ENCODE assay signal across 16 cellular contexts in genomic region chr1:95370671-95370992, GRCh38.
DNase-seq lines count a peak whose midpoint lies in the region; TF ChIP-seq lines count a peak whose summit lies in the region.
"Had no signal": no experiment of that assay in that cellular context is flagged by ENCODE, and none has a peak within 500 bp of the region (broad histone marks: within the 10 kb centered on the region; RNA-seq: fewer than 3 reads in every experiment).

No MANE protein-coding gene starts in this region.

- H3K27me3 ChIP-seq in hepatocyte = no peaks in the 10 kb centered on the region
- no peaks in the 10 kb centered on the region for H3K27me3 ChIP-seq in neuronal stem cell (ENCODE audit: control insufficient read depth in 3 of 3, insufficient read depth in 3 of 3, low read depth in 1 of 3, low read length in 3 of 3)

- TF ChIP-seq CTCF in 22Rv1 (IDR thresholded peaks at IDR 0.05) = no peak
- no peak for TF ChIP-seq CTCF in hepatocyte (IDR thresholded peaks at IDR 0.05; ENCODE audit: poor library complexity)
- TF ChIP-seq CTCF in glutamatergic neuron (IDR thresholded peaks at IDR 0.05; ENCODE audit: partially characterized antibody, unreplicated experiment) = no peak

- DNase-seq in DMS53 (lab: John Stamatoyannopoulos, UW) (peak; percentile 79), hepatocyte (ENCODE audit: low spot score) (peak; percentile 12), neuronal stem cell (ENCODE audit: low spot score) (no peak), NAMALWA (ENCODE audit: low spot score) (no peak), glutamatergic neuron (no peak)
- DNase-seq in stimulated activated CD4-positive, alpha-beta T cell treated with anti-CD3 and anti-CD28 coated beads, Interleukin-1b, Interleukin-23, amount 100 ng/mL, for 48 hours = no peak
- DNase-seq: CD4-positive, alpha-beta memory T cell; EL; GF-D8; H7; MV-4-11; NCI-H1694; NCI-H226; NCI-H524 treated with DMSO at 0.1 percent for 48 hours had no signal

- H3K4me3 ChIP-seq in hepatocyte (no peak overlapping the region), neuronal stem cell (ENCODE audit: low read length in 2 of 2) (no peak overlapping the region)

- no peak overlapping the region for H4K8ac ChIP-seq in neuronal stem cell (ENCODE audit: low read depth, low read length)

- H4K20me1 ChIP-seq in hepatocyte (ENCODE audit: insufficient read depth, poor library complexity, severe bottlenecking) = no peaks in the 10 kb centered on the region

- no peak overlapping the region for H2BK15ac ChIP-seq in neuronal stem cell (ENCODE audit: low read length)

- H3K4ac ChIP-seq in neuronal stem cell (ENCODE audit: low read length) = no peak overlapping the region

- no peak overlapping the region for H3K27ac Mint-ChIP-seq in glutamatergic neuron (ENCODE audit: unreplicated experiment)
- H3K27ac Mint-ChIP-seq: CD4-positive, alpha-beta memory T cell; IgD-negative memory B cell had no signal

- no peak overlapping the region for H3K4me3 Mint-ChIP-seq in glutamatergic neuron (ENCODE audit: unreplicated experiment)
- H3K4me3 Mint-ChIP-seq: CD4-positive, alpha-beta memory T cell had no signal

- no peaks in the 10 kb centered on the region for H3K79me1 ChIP-seq in neuronal stem cell (ENCODE audit: low read depth, low read length)

- H2BK120ac ChIP-seq in neuronal stem cell (ENCODE audit: low read depth, low read length) = no peak overlapping the region

- H3K27ac ChIP-seq in 22Rv1 = peak overlapping the region; percentile 87
- H3K27ac ChIP-seq in hepatocyte = peak overlapping the region; percentile 32
- no peak overlapping the region for H3K27ac ChIP-seq in neuronal stem cell (replicated peaks; ENCODE audit: low read length)

- H3K4me2 ChIP-seq in hepatocyte (peak overlapping the region; percentile 54), neuronal stem cell (ENCODE audit: insufficient read depth, low read length, poor library complexity, severe bottlenecking) (no peak overlapping the region)

- peaks cover 8% of the 10 kb centered on the region for H3K4me1 Mint-ChIP-seq in glutamatergic neuron (ENCODE audit: low read depth, unreplicated experiment)
- H3K4me1 Mint-ChIP-seq: CD4-positive, alpha-beta memory T cell had no signal

- no peaks in the 10 kb centered on the region for H3K36me3 Mint-ChIP-seq in glutamatergic neuron (ENCODE audit: unreplicated experiment)
- H3K36me3 Mint-ChIP-seq: CD4-positive, alpha-beta memory T cell; IgD-negative memory B cell had no signal

- no peaks in the 10 kb centered on the region for H3K36me3 ChIP-seq in hepatocyte (replicated peaks; ENCODE audit: insufficient read depth, low read depth)
- H3K36me3 ChIP-seq in neuronal stem cell (replicated peaks in 1 of 2; ENCODE audit: control insufficient read depth in 2 of 2, insufficient read depth in 2 of 2, low read length in 2 of 2) = no peaks in the 10 kb centered on the region

- H3K14ac ChIP-seq in neuronal stem cell (ENCODE audit: low read length) = no peak overlapping the region

- no peaks in the 10 kb centered on the region for H3K9me3 ChIP-seq in hepatocyte (ENCODE audit: low read depth)
- H3K9me3 ChIP-seq in neuronal stem cell (replicated peaks in 1 of 2; ENCODE audit: control insufficient read depth in 2 of 2, insufficient read depth in 1 of 2, low read depth in 1 of 2, low read length in 2 of 2) = peaks cover 0 to 1% of the 10 kb centered on the region in 2 donors

- H4K91ac ChIP-seq in neuronal stem cell (ENCODE audit: low read depth, low read length, poor library complexity) = no peak overlapping the region

- H3K23ac ChIP-seq in neuronal stem cell (ENCODE audit: low read depth, low read length, poor library complexity) = no peak overlapping the region

- H2AK5ac ChIP-seq in neuronal stem cell (ENCODE audit: low read depth, low read length) = no peak overlapping the region

- no peaks in the 10 kb centered on the region for H3K9me2 ChIP-seq in hepatocyte (replicated peaks; ENCODE audit: insufficient read depth)

- H3K18ac ChIP-seq in neuronal stem cell (ENCODE audit: low read length) = no peak overlapping the region

- H3K4me1 ChIP-seq in hepatocyte (ENCODE audit: insufficient read depth) = peaks cover 25% of the 10 kb centered on the region
- H3K4me1 ChIP-seq in neuronal stem cell (ENCODE audit: control insufficient read depth in 2 of 2, insufficient read depth in 1 of 2, low read depth in 1 of 2, low read length in 2 of 2) = peaks cover 0 to 5% of the 10 kb centered on the region in 2 donors

- WGBS in hepatocyte (ENCODE audit: low lambda C conversion rate, missing lambda C conversion rate) = 37% methylated on average over 4 of the region's 4 CpGs
- no CpG with 5 or more reads among the region's 4 CpGs for WGBS in neuronal stem cell (ENCODE audit: extremely low coverage in 2 of 2, insufficient read length in 2 of 2, insufficient replicate concordance in 1 of 2), 2 donors

- no peak overlapping the region for H2BK12ac ChIP-seq in neuronal stem cell (ENCODE audit: low read length)

- no peak overlapping the region for H2BK5ac ChIP-seq in neuronal stem cell (ENCODE audit: low read length)

- H2AFZ ChIP-seq in hepatocyte (peak overlapping the region; percentile 23), neuronal stem cell (ENCODE audit: low read length) (peak overlapping the region; percentile 21)

- no peaks in the 10 kb centered on the region for H3K27me3 Mint-ChIP-seq in glutamatergic neuron (ENCODE audit: unreplicated experiment)
- H3K27me3 Mint-ChIP-seq: CD4-positive, alpha-beta memory T cell; IgD-negative memory B cell had no signal

- no peak overlapping the region for H3K9ac ChIP-seq in neuronal stem cell (ENCODE audit: low read depth, low read length, poor library complexity)

- H3K79me2 ChIP-seq in hepatocyte = no peaks in the 10 kb centered on the region

- H3K9me3 Mint-ChIP-seq in glutamatergic neuron (ENCODE audit: unreplicated experiment) = no peaks in the 10 kb centered on the region

Comparison
In these comparisons a context has a peak if more than half of its experiments do, and no peak if none do; other contexts are left out.
1. DNase-seq: peak in DMS53 (single experiment) and hepatocyte (single experiment); none in neuronal stem cell (single experiment), stimulated activated CD4-positive, alpha-beta T cell treated with anti-CD3 and anti-CD28 coated beads, Interleukin-1b, Interleukin-23, amount 100 ng/mL, for 48 hours (single experiment), NAMALWA (single experiment) and glutamatergic neuron (single experiment).